In genomic region chr3:81760215-81760614, GRCh38 we compare ENCODE assay signal across 8 cellular contexts. TPM values are rescaled to one million over a fixed set of nuclear protein-coding genes. Genes with fewer than 3 reads are reported as not detected.
A peak's percentile ranks its signal among the peaks of the same experiment; 100 is the strongest.
DNase-seq lines count a peak whose midpoint lies in the region; ATAC-seq and TF ChIP-seq lines count a peak whose summit lies in the region.

No MANE protein-coding gene starts in this region.

- peak overlapping the region; percentile 88 to 89 for H3K9ac ChIP-seq in duodenal mucosa (ENCODE audit: low read depth in 1 of 2, low read length in 2 of 2)
- no peak overlapping the region for H3K9ac ChIP-seq in neural progenitor cell

- peak overlapping the region; percentile 97 for H3K27ac Mint-ChIP-seq in CD4-positive, alpha-beta T cell
- H3K27ac Mint-ChIP-seq in neural progenitor cell = no peak overlapping the region

- CTCF ChIA-PET in CD4-positive, alpha-beta T cell (lab: Charles Lee) = interaction anchor here (1.0 kb wide), 1 partner anchor 10 kb away, joined by 3 read pairs; no protein-coding TSS in a partner anchor

- no peak for TF ChIP-seq POLR2A in NB4 (IDR thresholded peaks at IDR 0.05; ENCODE audit: extremely low read depth, insufficient read length)

- no peaks in the 10 kb centered on the region for H3K9me3 ChIP-seq in CD4-positive, alpha-beta T cell (ENCODE audit: control insufficient read depth, low read length)
- H3K9me3 ChIP-seq in duodenal mucosa (ENCODE audit: control insufficient read depth in 1 of 2, low read length in 2 of 2) (peaks cover 0 to 2% of the 10 kb centered on the region in 2 donors), neural progenitor cell (ENCODE audit: low read depth) (no peaks in the 10 kb centered on the region)

- peaks cover 36% of the 10 kb centered on the region for H3K4me1 Mint-ChIP-seq in CD4-positive, alpha-beta T cell (ENCODE audit: low read depth)
- peaks cover 15% of the 10 kb centered on the region for H3K4me1 Mint-ChIP-seq in neural progenitor cell

- H3F3A ChIP-seq in neural progenitor cell (ENCODE audit: low read depth) = peaks cover 22% of the 10 kb centered on the region

- H3K27me3 Mint-ChIP-seq in CD4-positive, alpha-beta T cell = no peaks in the 10 kb centered on the region
- peaks cover 2% of the 10 kb centered on the region for H3K27me3 Mint-ChIP-seq in neural progenitor cell (ENCODE audit: insufficient read depth, low read depth)

- no peaks in the 10 kb centered on the region for H3K36me3 ChIP-seq in duodenal mucosa (ENCODE audit: control insufficient read depth in 1 of 2, insufficient read depth in 2 of 2, low read length in 2 of 2)
- no peaks in the 10 kb centered on the region for H3K36me3 ChIP-seq in neural progenitor cell

- peaks cover 14 to 17% of the 10 kb centered on the region in 2 donors for H3K4me1 ChIP-seq in duodenal mucosa (ENCODE audit: control insufficient read depth in 1 of 2, insufficient read depth in 2 of 2, low read length in 2 of 2)
- peaks cover 23% of the 10 kb centered on the region for H3K4me1 ChIP-seq in neural progenitor cell

- H3K4me3 ChIP-seq in NB4 (ENCODE audit: low read depth, low read length) (peak overlapping the region; percentile 75), duodenal mucosa (ENCODE audit: low read depth in 1 of 2, low read length in 2 of 2) (peak overlapping the region; percentile 82 to 91), neural progenitor cell (peak overlapping the region; percentile 62)

- ATAC-seq in CD4-positive, alpha-beta T cell (ENCODE audit: poor library complexity) = no peak

- no peaks in the 10 kb centered on the region for H3K9me3 Mint-ChIP-seq in CD4-positive, alpha-beta T cell
- H3K9me3 Mint-ChIP-seq in neural progenitor cell = peaks cover 6% of the 10 kb centered on the region

- POLR2A ChIA-PET in CD4-positive, alpha-beta T cell (lab: Charles Lee) = interaction anchor here (0.7 kb wide), 1 partner anchor 20 kb away, joined by 3 read pairs; no protein-coding TSS in a partner anchor

- no peak overlapping the region for H2AFZ ChIP-seq in neural progenitor cell (replicated peaks)

- DNase-seq in CD4-positive, alpha-beta T cell = no peak
- DNase-seq in NB4 (ENCODE audit: low read depth) (peak; percentile 25), neural progenitor cell (ENCODE audit: low spot score) (no peak), NCI-H2171 treated with DMSO at 0.1 percent for 48 hours (lab: John Stamatoyannopoulos, UW) (no peak), GM20000 (ENCODE audit: low spot score) (no peak), NCI-H1436 (lab: John Stamatoyannopoulos, UW) (no peak)
- no peak for DNase-seq in activated CD4-positive, alpha-beta T cell treated with anti-CD3 and anti-CD28 coated beads for 1 hour

- peak; percentile 6 for TF ChIP-seq CTCF in CD4-positive, alpha-beta T cell (IDR thresholded peaks at IDR 0.05)
- no peak for TF ChIP-seq CTCF in NB4 (IDR thresholded peaks at IDR 0.05; ENCODE audit: low read depth, low read length)
- no peak for TF ChIP-seq CTCF in neural progenitor cell (IDR thresholded peaks at IDR 0.05)
- TF ChIP-seq CTCF in GM20000 (IDR thresholded peaks at IDR 0.05; ENCODE audit: extremely low read depth, missing control alignments) = no peak

- peak overlapping the region; percentile 89 for H3K4me2 ChIP-seq in neural progenitor cell

- H3K79me2 ChIP-seq in neural progenitor cell (ENCODE audit: low read depth) = no peaks in the 10 kb centered on the region

- no peaks in the 10 kb centered on the region for H4K20me1 ChIP-seq in neural progenitor cell (ENCODE audit: low read depth)

- H3K27ac ChIP-seq in CD4-positive, alpha-beta T cell (ENCODE audit: low read depth, low read length) = peak overlapping the region; percentile 90
- peak overlapping the region; percentile 99 for H3K27ac ChIP-seq in duodenal mucosa (ENCODE audit: low read depth, low read length)
- H3K27ac ChIP-seq in neural progenitor cell = no peak overlapping the region

- intact Hi-C loops in CD4-positive, alpha-beta T cell (cut with DNase I, micrococcal nuclease) = no loop called here

- H3K27me3 ChIP-seq in CD4-positive, alpha-beta T cell (ENCODE audit: control insufficient read depth, insufficient read depth, low read length) = no peaks in the 10 kb centered on the region
- H3K27me3 ChIP-seq in duodenal mucosa (ENCODE audit: control insufficient read depth in 1 of 2, insufficient read depth in 2 of 2, low read length in 2 of 2) (no peaks in the 10 kb centered on the region), neural progenitor cell (no peaks in the 10 kb centered on the region)

- peak overlapping the region; percentile 99 for H3K4me3 Mint-ChIP-seq in CD4-positive, alpha-beta T cell
- H3K4me3 Mint-ChIP-seq in neural progenitor cell = peak overlapping the region; percentile 93

- H3K36me3 Mint-ChIP-seq in CD4-positive, alpha-beta T cell (ENCODE audit: low read depth) = peaks cover 40% of the 10 kb centered on the region
- peaks cover 17% of the 10 kb centered on the region for H3K36me3 Mint-ChIP-seq in neural progenitor cell

RNA-seq across cellular contexts. Expression of gene GBE1, which starts 1.2 kb away (rescaled TPM):
- total RNA-seq in CD4-positive, alpha-beta T cell = 1 to 10 TPM; 3.7 to 4.4 TPM
- total RNA-seq in neural progenitor cell (ENCODE audit: low replicate concordance) = 21.7 and 34.4 TPM in 2 replicates
